ENCODE assay signal across 17 cellular contexts in the genomic region with DNA sequence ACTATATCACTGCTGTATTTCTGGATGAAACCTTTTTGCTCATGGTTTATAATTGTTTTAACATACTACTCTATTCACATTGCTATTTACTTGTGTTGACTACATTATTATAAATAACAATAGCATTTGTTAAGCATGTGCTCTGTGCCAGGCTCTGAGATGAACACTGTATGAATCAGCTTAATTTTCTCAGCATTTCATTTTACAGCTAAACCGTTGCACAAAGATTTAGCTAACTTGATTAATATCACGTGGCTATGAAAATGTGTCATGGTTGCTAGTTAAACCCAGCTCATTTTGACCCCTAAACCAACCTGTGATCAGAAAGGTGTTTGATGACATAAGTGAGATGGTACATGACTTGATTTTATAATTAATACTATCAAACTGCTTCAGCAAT.
DNase-seq lines count a peak whose midpoint lies in the region; ATAC-seq and TF ChIP-seq lines count a peak whose summit lies in the region.
"Had no signal": no experiment of that assay in that cellular context is flagged by ENCODE, and none has a peak within 500 bp of the region (broad histone marks: within the 10 kb centered on the region; RNA-seq: fewer than 3 reads in every experiment).

No MANE protein-coding gene starts in this region.

- BruUV-seq in mammary epithelial cell (replicated peaks; lab: Mats Ljungman, UMichigan) = no TSS peak

- H3K4me2 ChIP-seq in mammary epithelial cell (ENCODE audit: insufficient read depth, low read depth, low read length) = peak overlapping the region; percentile 77

- H3K4me1 Mint-ChIP-seq in type B pancreatic cell (ENCODE audit: unreplicated experiment) = peaks cover 4% of the 10 kb centered on the region
- H3K4me1 Mint-ChIP-seq: naive B cell had no signal

- peak overlapping the region; percentile 44 for H3K9ac ChIP-seq in mammary epithelial cell (ENCODE audit: insufficient read depth, low read length)

- no peak for ATAC-seq in heart right ventricle

- intact Hi-C loops in left ventricle myocardium inferior (cut with micrococcal nuclease) = no loop called here
- intact Hi-C loops in heart right ventricle (cut with DNase I) = loop anchor here in 2 of 10 donors (5.0 to 10.0 kb wide), 2 partner anchors 84 to 87 kb away; a partner anchor contains a TSS
- intact Hi-C loops in mammary epithelial cell (cut with micrococcal nuclease) = no loop called here
- intact Hi-C loops in posterior cingulate gyrus (cut with DNase I) = no loop called here
- intact Hi-C loops in thyroid gland (cut with DNase I) = no loop called here

- H2AFZ ChIP-seq in mammary epithelial cell (ENCODE audit: low read depth, low read length) = no peak overlapping the region

- H3K79me2 ChIP-seq in mammary epithelial cell (ENCODE audit: insufficient read depth, low read length) = no peaks in the 10 kb centered on the region

- no peak overlapping the region for H3K4me3 Mint-ChIP-seq in type B pancreatic cell
- H3K4me3 Mint-ChIP-seq: CD14-positive monocyte, naive B cell had no signal

- H4K20me1 ChIP-seq in mammary epithelial cell (ENCODE audit: insufficient read depth, low read length) = no peaks in the 10 kb centered on the region

- WGBS in heart right ventricle, 2 donors = 77 to 79% methylated on average over 2 of the region's 2 CpGs
- 7% methylated on average over 2 of the region's 2 CpGs for WGBS in mammary epithelial cell (ENCODE audit: low coverage, missing lambda C conversion rate)
- 92 to 93% methylated on average over 2 of the region's 2 CpGs for WGBS in thyroid gland, 2 donors

- peak overlapping the region; percentile 66 for H3K27ac Mint-ChIP-seq in type B pancreatic cell
- H3K27ac Mint-ChIP-seq: CD14-positive monocyte, naive B cell had no signal

- dilution Hi-C loops in mammary epithelial cell (cut with HindIII; ENCODE audit: low sequenced_read_pairs) = no loop called here

- H3K4me1 ChIP-seq in left ventricle myocardium inferior (peaks cover 30% of the 10 kb centered on the region), heart right ventricle (peaks cover 0 to 23% (median 5%) of the 10 kb centered on the region in 9 donors), mammary epithelial cell (ENCODE audit: insufficient read depth, low read length) (peaks cover 32% of the 10 kb centered on the region), thyroid gland (peaks cover 0 to 6% of the 10 kb centered on the region in 2 donors)

- TF ChIP-seq CTCF in left ventricle myocardium inferior (IDR thresholded peaks at IDR 0.05; ENCODE audit: borderline replicate concordance) (no peak), heart right ventricle (IDR thresholded peaks at IDR 0.05) (no peak), mammary epithelial cell (conservative IDR thresholded peaks at IDR 0.05 in 1 of 2, IDR thresholded peaks at IDR 0.05 in 1 of 2; ENCODE audit: extremely low read depth in 1 of 2, insufficient read depth in 1 of 2, low read depth in 1 of 2, low read length in 2 of 2) (no peak), type B pancreatic cell (conservative IDR thresholded peaks at IDR 0.05) (no peak), thyroid gland (IDR thresholded peaks at IDR 0.05) (no peak)

- H3K27ac ChIP-seq in left ventricle myocardium inferior (replicated peaks) (peak overlapping the region; percentile 77), heart right ventricle (peak overlapping the region in 5 of 10 donors; percentile 28 to 46 (median 42)), mammary epithelial cell (ENCODE audit: insufficient read depth, low read depth, low read length) (peak overlapping the region; percentile 90), layer of hippocampus (ENCODE audit: low read depth, low read length) (peak overlapping the region; percentile 96), thyroid gland (no peak overlapping the region)
- H3K27ac ChIP-seq: VCaP had no signal

- no peaks in the 10 kb centered on the region for H3K27me3 Mint-ChIP-seq in type B pancreatic cell
- H3K27me3 Mint-ChIP-seq: naive B cell had no signal

- H3K36me3 ChIP-seq in left ventricle myocardium inferior = no peaks in the 10 kb centered on the region
- H3K36me3 ChIP-seq in heart right ventricle = no peaks in the 10 kb centered on the region
- H3K36me3 ChIP-seq in mammary epithelial cell (ENCODE audit: insufficient read depth, low read length) = no peaks in the 10 kb centered on the region
- no peaks in the 10 kb centered on the region for H3K36me3 ChIP-seq in thyroid gland

- H3K9me3 ChIP-seq in left ventricle myocardium inferior (replicated peaks) (no peaks in the 10 kb centered on the region), heart right ventricle (no peaks in the 10 kb centered on the region), mammary epithelial cell (replicated peaks; ENCODE audit: insufficient read depth, low read length) (no peaks in the 10 kb centered on the region), thyroid gland (no peaks in the 10 kb centered on the region)

- no peaks in the 10 kb centered on the region for H3K27me3 ChIP-seq in left ventricle myocardium inferior (ENCODE audit: low read depth)
- no peaks in the 10 kb centered on the region for H3K27me3 ChIP-seq in heart right ventricle
- H3K27me3 ChIP-seq in mammary epithelial cell (ENCODE audit: insufficient read depth, low read length) = no peaks in the 10 kb centered on the region
- H3K27me3 ChIP-seq in layer of hippocampus (ENCODE audit: control insufficient read depth, insufficient read depth, low read length) = no peaks in the 10 kb centered on the region
- no peaks in the 10 kb centered on the region for H3K27me3 ChIP-seq in thyroid gland

- H3K4me3 ChIP-seq in left ventricle myocardium inferior (no peak overlapping the region), heart right ventricle (no peak overlapping the region), mammary epithelial cell (replicated peaks in 1 of 3; ENCODE audit: insufficient read depth in 1 of 3, low read depth in 2 of 3, low read length in 3 of 3) (peak overlapping the region in 2 of 3 experiments; percentile 21 to 22), thyroid gland (replicated peaks in 1 of 3) (no peak overlapping the region)
- H3K4me3 ChIP-seq: lung had no signal

- no peak for TF ChIP-seq POLR2A in thyroid gland (IDR thresholded peaks at IDR 0.05)

- DNase-seq in left ventricle myocardium inferior (no peak), heart right ventricle (no peak), mammary epithelial cell (peak; percentile 80), type B pancreatic cell (ENCODE audit: extremely low spot score, unreplicated experiment) (no peak), posterior cingulate gyrus (no peak), inferior parietal cortex (ENCODE audit: extremely low spot score) (no peak), thyroid gland (no peak)
- DNase-seq: activated CD4-positive, alpha-beta T cell treated with anti-CD3 and anti-CD28 coated beads, Interleukin-2, amount 50 U/mL, for 48 hours; activated naive CD4-positive, alpha-beta T cell treated with Interleukin-2 at 50 U/mL for 16 hours; cortex of kidney; DMS53; naive B cell; T-helper 1 cell had no signal

- in situ Hi-C loops in mammary epithelial cell (cut with MboI; ENCODE audit: low sequenced_read_pairs in 2 of 2) = no loop called here

- CTCF ChIA-PET in mammary epithelial cell (lab: Charles Lee; ENCODE audit: low non-redundant PET) = interaction anchor here (0.5 to 1.6 kb wide), 4 partner anchors 85 to 754 kb away, joined by 3 to 4 read pairs (median 3); a partner anchor contains a TSS

- peaks cover 4% of the 10 kb centered on the region for H3K36me3 Mint-ChIP-seq in type B pancreatic cell
- H3K36me3 Mint-ChIP-seq: naive B cell had no signal

- no peaks in the 10 kb centered on the region for H3K9me3 Mint-ChIP-seq in type B pancreatic cell
- H3K9me3 Mint-ChIP-seq: CD14-positive monocyte, naive B cell had no signal

Comparison
In these comparisons a context has a peak if more than half of its experiments do, and no peak if none do; other contexts are left out.
1. H3K27ac ChIP-seq: peak in left ventricle myocardium inferior (single experiment), mammary epithelial cell (single experiment) and layer of hippocampus (single experiment); none in thyroid gland (0 of 3).
2. H3K4me3 ChIP-seq: peak in mammary epithelial cell (2 of 3); none in left ventricle myocardium inferior (single experiment), heart right ventricle (0 of 10) and thyroid gland (0 of 3).